ENCODE assay signal across 13 cellular contexts in the genomic region with DNA sequence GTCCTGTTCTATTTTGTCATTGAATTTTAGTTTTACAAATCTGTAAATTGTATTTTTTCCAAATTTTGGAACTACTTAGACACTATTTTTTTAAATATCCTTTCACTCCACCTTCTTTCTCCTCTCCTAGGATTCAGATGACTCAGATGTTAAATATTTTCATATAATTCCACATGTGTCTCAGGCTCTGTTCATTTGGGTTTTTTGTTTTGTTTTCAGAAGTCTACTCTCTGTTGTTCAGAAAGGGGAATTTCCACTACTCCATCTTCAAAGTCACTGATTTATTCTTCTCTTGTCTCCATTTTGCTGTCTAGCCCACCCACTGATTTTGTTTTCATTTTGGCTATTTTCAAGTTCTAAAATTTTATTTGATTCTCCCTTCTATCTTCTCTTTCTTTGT.
DNase-seq lines count a peak whose midpoint lies in the region; ATAC-seq and TF ChIP-seq lines count a peak whose summit lies in the region.
"Had no signal": no experiment of that assay in that cellular context is flagged by ENCODE, and none has a peak within 500 bp of the region (broad histone marks: within the 10 kb centered on the region; RNA-seq: fewer than 3 reads in every experiment).

No MANE protein-coding gene starts in this region.

- TF ChIP-seq CTCF in HFF-Myc (IDR thresholded peaks at IDR 0.05; ENCODE audit: low read depth, low read length, missing control alignments) (no peak), astrocyte of the cerebellum (IDR thresholded peaks at IDR 0.05; ENCODE audit: low read depth, low read length, missing control alignments) (no peak), fibroblast of villous mesenchyme (IDR thresholded peaks at IDR 0.05; ENCODE audit: insufficient read depth, low read depth, low read length) (no peak), mucosa of descending colon (IDR thresholded peaks at IDR 0.05) (no peak)

- DNase-seq in HFF-Myc (ENCODE audit: extremely low read depth, low read depth) (peak; percentile 52), astrocyte of the cerebellum (ENCODE audit: low read depth) (peak; percentile 58), fibroblast of villous mesenchyme (ENCODE audit: low read depth) (peak; percentile 45), smooth muscle cell of the brain vasculature (ENCODE audit: low read depth, low spot score) (peak; percentile 26), DMS 273 treated with DMSO at 0.1 percent for 48 hours (lab: John Stamatoyannopoulos, UW) (no peak), mucosa of descending colon (no peak)
- no peak for DNase-seq in activated CD8-positive, alpha-beta memory T cell treated with anti-CD3 and anti-CD28 coated beads, Interleukin-2, amount 50 U/mL, for 48 hours
- DNase-seq: activated gamma-delta T cell; caudate nucleus; lower lobe of right lung; sigmoid colon; stimulated activated naive B cell treated with anti-CD40 and anti-IgM and Interleukin-4, amounts not matched to agents 10 μg/mL and 1 μg/mL and 100 μg/mL, for 72 hours; trophoblast cell had no signal

- intact Hi-C loops in mucosa of descending colon (cut with DNase I, micrococcal nuclease), result no loop called here

- ATAC-seq in mucosa of descending colon, result no peak
- ATAC-seq: lower lobe of right lung; stimulated activated naive B cell treated with anti-CD40 and anti-IgM and Interleukin-4, amounts not matched to agents 10 μg/mL and 1 μg/mL and 100 μg/mL, for 72 hours had no signal

- H3K4me1 ChIP-seq in mucosa of descending colon (ENCODE audit: low read depth), result no peaks in the 10 kb centered on the region
- H3K4me1 ChIP-seq: lower lobe of right lung, sigmoid colon had no signal

- H3K4me3 ChIP-seq in HFF-Myc (replicated peaks; ENCODE audit: low read depth, low read length) (no peak overlapping the region), astrocyte of the cerebellum (ENCODE audit: low read depth, low read length) (no peak overlapping the region), fibroblast of villous mesenchyme (ENCODE audit: low read depth, low read length) (no peak overlapping the region), mucosa of descending colon (no peak overlapping the region)
- H3K4me3 ChIP-seq: lower lobe of right lung, sigmoid colon had no signal

- H3K9me3 ChIP-seq in mucosa of descending colon, result no peaks in the 10 kb centered on the region
- H3K9me3 ChIP-seq: lower lobe of right lung, sigmoid colon had no signal

- in situ Hi-C loops in astrocyte of the cerebellum (cut with HindIII; ENCODE audit: low sequenced_read_pairs), result no loop called here

- H3K36me3 ChIP-seq in mucosa of descending colon (ENCODE audit: low read depth), result no peaks in the 10 kb centered on the region
- H3K36me3 ChIP-seq: lower lobe of right lung, sigmoid colon had no signal

Comparison
In these comparisons a context has a peak if more than half of its experiments do, and no peak if none do; other contexts are left out.
1. DNase-seq: peak in HFF-Myc (single experiment), astrocyte of the cerebellum (single experiment), fibroblast of villous mesenchyme (single experiment) and smooth muscle cell of the brain vasculature (single experiment); none in activated CD8-positive, alpha-beta memory T cell treated with anti-CD3 and anti-CD28 coated beads, Interleukin-2, amount 50 U/mL, for 48 hours (single experiment), DMS 273 treated with DMSO at 0.1 percent for 48 hours (single experiment) and mucosa of descending colon (0 of 3).